Comparison of ENCODE assay signal across 8 cellular contexts in the genomic region with DNA sequence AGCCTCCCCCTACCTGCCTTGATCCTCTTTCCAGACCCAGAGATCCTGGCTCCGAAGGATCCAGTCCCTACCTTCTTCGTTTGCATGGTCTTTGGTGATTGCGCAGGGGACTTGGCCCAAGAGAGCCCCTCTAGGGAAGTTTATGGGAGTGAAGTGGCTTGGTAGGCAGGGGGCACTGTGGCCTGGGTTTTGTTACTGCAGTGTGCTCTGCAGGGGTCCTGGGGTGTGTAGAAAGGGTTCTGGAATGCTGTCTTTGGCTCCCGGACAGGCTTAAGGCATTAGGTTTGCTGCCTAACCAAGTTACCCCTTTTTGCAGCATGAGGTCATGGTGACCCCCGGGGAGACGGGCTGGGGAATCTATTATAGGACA. TPM values are rescaled to one million over a fixed set of nuclear protein-coding genes. Genes with fewer than 3 reads are reported as not detected.
A peak's percentile ranks its signal among the peaks of the same experiment; 100 is the strongest.
DNase-seq lines count a peak whose midpoint lies in the region; FAIRE-seq and TF ChIP-seq lines count a peak whose summit lies in the region.

No MANE protein-coding gene starts in this region.

- no peak overlapping the region for H2AFZ ChIP-seq in OCI-LY7 (ENCODE audit: low read length)

- no peak for FAIRE-seq in urothelium cell line (lab: Jason Lieb, UNC)

- H3K36me3 ChIP-seq in OCI-LY7 (ENCODE audit: insufficient read depth, low read length), result peaks cover 16% of the 10 kb centered on the region; the same call in 1 of the 2 replicates

- intact Hi-C loops in OCI-LY7 (cut with micrococcal nuclease; ENCODE audit: unreplicated experiment), result loop anchor here (10.0 kb wide), 1 partner anchor 216 kb away; no protein-coding TSS in a partner anchor

- no TSS peak for BruUV-seq in OCI-LY7 (replicated peaks; lab: Mats Ljungman, UMichigan)

- no peaks in the 10 kb centered on the region for H3K9me3 ChIP-seq in OCI-LY7 (ENCODE audit: low read length)

- POLR2A ChIA-PET in OCI-LY7 (lab: Charles Lee), result interaction anchor here (0.6 kb wide), 1 partner anchor 197 kb away, joined by 3 read pairs; no protein-coding TSS in a partner anchor

- peaks cover 30% of the 10 kb centered on the region for H3K4me1 ChIP-seq in OCI-LY7 (ENCODE audit: insufficient read depth, low read length, poor library complexity, severe bottlenecking)

- CTCF ChIA-PET in OCI-LY7 (lab: Charles Lee; ENCODE audit: unreplicated experiment), result interaction anchor here (1.1 kb wide), 1 partner anchor 51 kb away, joined by 4 read pairs; no protein-coding TSS in a partner anchor

- no peak overlapping the region for H3K27ac ChIP-seq in OCI-LY7 (ENCODE audit: low read depth, low read length, poor library complexity, severe bottlenecking)

- no peaks in the 10 kb centered on the region for H3K9me2 ChIP-seq in OCI-LY7 (ENCODE audit: insufficient read depth, low read length)

- H3K4me3 ChIP-seq in OCI-LY7 (ENCODE audit: low read depth, low read length, poor library complexity, severe bottlenecking), result no peak overlapping the region
- no peak overlapping the region for H3K4me3 ChIP-seq in retinal pigment epithelial cell (ENCODE audit: low read length)

- DNase-seq in EH (ENCODE audit: low read depth), result peak; percentile 71
- no peak for DNase-seq in OCI-LY7 (ENCODE audit: low spot score)
- DNase-seq in fibroblast of gingiva (ENCODE audit: low read depth), result peak; percentile 49
- DNase-seq in retinal pigment epithelial cell (ENCODE audit: low read depth), result no peak
- no peak for DNase-seq in NK-92 treated with Interleukin-12 subunit alpha and Interleukin-12 subunit beta, amount 100 ng/mL, for 24 hours (lab: John Stamatoyannopoulos, UW)
- no peak for DNase-seq in activated CD4-positive, CD25-positive, alpha-beta regulatory T cell (lab: John Stamatoyannopoulos, UW)
- no peak for DNase-seq in stimulated activated CD4-positive, alpha-beta T cell treated with anti-CD3 and anti-CD28 coated beads, Interleukin-4, amount 100 ng/mL, for 1 hour
- no peak for DNase-seq in urothelium cell line (ENCODE audit: low spot score)

- H3K4me2 ChIP-seq in OCI-LY7 (ENCODE audit: low read length), result no peak overlapping the region

- no peaks in the 10 kb centered on the region for H3K79me2 ChIP-seq in OCI-LY7 (ENCODE audit: insufficient read depth, low read depth, low read length)

- TF ChIP-seq CTCF in OCI-LY7 (conservative IDR thresholded peaks at IDR 0.05; ENCODE audit: low read length), result peak; percentile 63
- peak; percentile 36 for TF ChIP-seq CTCF in retinal pigment epithelial cell (conservative IDR thresholded peaks at IDR 0.05; ENCODE audit: low read depth, low read length)

- H4K20me1 ChIP-seq in OCI-LY7 (ENCODE audit: insufficient read depth, low read length), result no peaks in the 10 kb centered on the region

RNA-seq across cellular contexts. Expression of gene ATP8B2, which starts 3.8 kb away (rescaled TPM):
- 20.3 and 28.8 TPM in 2 replicates for total RNA-seq in OCI-LY7 (2014; rRNA removed; shearing (Covaris generic))
- total RNA-seq in OCI-LY7 (2022), result 10.2 and 11.5 TPM in 2 replicates

RNA-seq across cellular contexts. Expression of gene AQP10, which starts 8.2 kb away (rescaled TPM):
- total RNA-seq in OCI-LY7 (2014; rRNA removed; shearing (Covaris generic)), result not detected in 2 replicates
- total RNA-seq in OCI-LY7 (2022), result not detected in 2 replicates

RNA-seq across cellular contexts. Expression of gene HAX1, which starts 56.7 kb away (rescaled TPM):
- total RNA-seq in OCI-LY7 (2014; rRNA removed; shearing (Covaris generic)), result 196 and 208 TPM in 2 replicates
- 170 and 174 TPM in 2 replicates for total RNA-seq in OCI-LY7 (2022)

Comparison
In these comparisons a context has a peak if more than half of its experiments do, and no peak if none do; other contexts are left out.
1. DNase-seq: peak in EH (single experiment) and fibroblast of gingiva (single experiment); none in OCI-LY7 (single experiment), retinal pigment epithelial cell (single experiment), NK-92 treated with Interleukin-12 subunit alpha and Interleukin-12 subunit beta, amount 100 ng/mL, for 24 hours (single experiment), activated CD4-positive, CD25-positive, alpha-beta regulatory T cell (0 of 4), stimulated activated CD4-positive, alpha-beta T cell treated with anti-CD3 and anti-CD28 coated beads, Interleukin-4, amount 100 ng/mL, for 1 hour (single experiment) and urothelium cell line (single experiment).